Comparison of ENCODE assay signal across 12 cellular contexts in the genomic region with DNA sequence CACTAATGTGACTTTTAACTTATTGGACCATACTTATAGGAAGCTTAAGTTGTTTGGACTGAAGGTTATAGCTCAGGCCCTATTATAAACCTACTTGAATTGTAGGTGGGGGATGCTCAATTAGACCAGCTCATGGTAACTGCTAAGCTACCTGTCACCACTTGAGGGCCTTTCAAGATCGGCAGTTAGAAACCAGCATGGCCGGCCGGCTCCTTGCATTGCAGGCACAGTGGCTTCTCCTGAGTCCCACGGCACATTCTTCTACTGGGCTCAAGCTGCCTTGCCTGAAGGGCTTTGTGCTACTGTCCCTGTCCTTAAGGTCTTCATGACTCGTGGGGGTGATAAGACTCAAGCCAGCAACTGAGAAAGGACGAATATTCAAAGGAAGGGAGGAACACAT.
DNase-seq lines count a peak whose midpoint lies in the region; ATAC-seq and TF ChIP-seq lines count a peak whose summit lies in the region.
"Had no signal": no experiment of that assay in that cellular context is flagged by ENCODE, and none has a peak within 500 bp of the region (broad histone marks: within the 10 kb centered on the region; RNA-seq: fewer than 3 reads in every experiment).

No MANE protein-coding gene starts in this region.

- no peak overlapping the region for H4K8ac ChIP-seq in mesenchymal stem cell (ENCODE audit: low read length)

- peaks cover 30% of the 10 kb centered on the region for H3K79me1 ChIP-seq in mesenchymal stem cell (replicated peaks; ENCODE audit: low read length, poor library complexity, severe bottlenecking)

- H2AK5ac ChIP-seq in mesenchymal stem cell (ENCODE audit: low read length, severe bottlenecking): no peak overlapping the region

- no peak overlapping the region for H3K4me2 ChIP-seq in mesenchymal stem cell (ENCODE audit: low read length, poor library complexity, severe bottlenecking)

- peaks cover 27% of the 10 kb centered on the region for H3K4me1 ChIP-seq in mesenchymal stem cell (ENCODE audit: control insufficient read depth, insufficient read depth, low read depth, low read length)

- H3K23ac ChIP-seq in mesenchymal stem cell (ENCODE audit: low read length in 2 of 2): no peak overlapping the region

- no peak overlapping the region for H2BK120ac ChIP-seq in mesenchymal stem cell (ENCODE audit: low read depth, low read length)

- no peak overlapping the region for H3K9ac ChIP-seq in mesenchymal stem cell (ENCODE audit: low read length)

- no peaks in the 10 kb centered on the region for H3K27me3 ChIP-seq in mesenchymal stem cell (ENCODE audit: control insufficient read depth in 1 of 2, insufficient read depth in 1 of 2, low read length in 2 of 2)
- H3K27me3 ChIP-seq: sigmoid colon had no signal

- DNase-seq in EL (peak; percentile 13), LHCN-M2 (ENCODE audit: low read depth) (peak; percentile 14), coronary artery (ENCODE audit: low spot score) (peak; percentile 59), mesenchymal stem cell (peak; percentile 46), GM10266 (ENCODE audit: extremely low spot score) (no peak), RWPE1 (ENCODE audit: low spot score) (no peak), T-helper 1 cell (no peak)
- DNase-seq: activated CD4-positive, alpha-beta T cell treated with anti-CD3 and anti-CD28 coated beads for 48 hours; NCI-H774; sigmoid colon; stimulated activated naive CD8-positive, alpha-beta T cell treated with anti-CD3 and anti-CD28 coated beads, Interleukin-15, Interleukin-2, amounts not matched to agents 100 U/mL and 50 U/mL, for 24 hours had no signal

- WGBS in mesenchymal stem cell: 57% methylated on average over 6 of the region's 6 CpGs

- H3K27ac ChIP-seq in coronary artery: no peak overlapping the region
- no peak overlapping the region for H3K27ac ChIP-seq in mesenchymal stem cell (ENCODE audit: low read length, poor library complexity, severe bottlenecking)
- H3K27ac ChIP-seq in RWPE1: no peak overlapping the region
- H3K27ac ChIP-seq: sigmoid colon had no signal

- TF ChIP-seq CTCF in coronary artery (IDR thresholded peaks at IDR 0.05): no peak
- TF ChIP-seq CTCF in GM10266 (IDR thresholded peaks at IDR 0.05; ENCODE audit: control insufficient read depth, insufficient read depth, low read depth, missing control alignments): no peak
- no peak for TF ChIP-seq CTCF in RWPE1 (conservative IDR thresholded peaks at IDR 0.05; ENCODE audit: low read depth)

- no peaks in the 10 kb centered on the region for H3K36me3 ChIP-seq in mesenchymal stem cell (ENCODE audit: control insufficient read depth in 1 of 2, insufficient read depth in 2 of 2, low read depth in 1 of 2, low read length in 2 of 2)
- H3K36me3 ChIP-seq: sigmoid colon had no signal

- no peak overlapping the region for H2BK12ac ChIP-seq in mesenchymal stem cell (ENCODE audit: low read length in 2 of 2)

- H3K9me3 ChIP-seq in mesenchymal stem cell (ENCODE audit: control insufficient read depth, low read length): peaks cover 23% of the 10 kb centered on the region
- H3K9me3 ChIP-seq: sigmoid colon had no signal

- H3K14ac ChIP-seq in mesenchymal stem cell (ENCODE audit: low read length in 2 of 2): no peak overlapping the region

- H4K91ac ChIP-seq in mesenchymal stem cell (ENCODE audit: low read length): no peak overlapping the region

- H3K4me3 ChIP-seq in coronary artery (no peak overlapping the region), mesenchymal stem cell (ENCODE audit: insufficient read depth in 1 of 2, low read depth in 1 of 2, low read length in 2 of 2) (no peak overlapping the region)
- H3K4me3 ChIP-seq: sigmoid colon had no signal

- H3K4ac ChIP-seq in mesenchymal stem cell (ENCODE audit: low read depth in 1 of 2, low read length in 2 of 2): no peak overlapping the region

- CTCF ChIA-PET in RWPE1 (lab: Yijun Ruan, JAX): no interaction called here

- H2AFZ ChIP-seq in mesenchymal stem cell (ENCODE audit: low read depth, low read length): no peak overlapping the region

- H3K18ac ChIP-seq in mesenchymal stem cell (ENCODE audit: low read depth in 1 of 2, low read length in 2 of 2): no peak overlapping the region

- ATAC-seq in HG02885 (IDR thresholded peaks at IDR 0.05; ENCODE audit: poor library complexity, unreplicated experiment): no peak
- ATAC-seq: stimulated activated naive CD8-positive, alpha-beta T cell treated with anti-CD3 and anti-CD28 coated beads, Interleukin-15, Interleukin-2, amounts not matched to agents 100 U/mL and 50 U/mL, for 24 hours had no signal

- POLR2A ChIA-PET in RWPE1 (lab: Yijun Ruan, JAX; ENCODE audit: low non-redundant PET): no interaction called here

- H2BK5ac ChIP-seq in mesenchymal stem cell (ENCODE audit: low read depth, low read length, poor library complexity, severe bottlenecking): no peak overlapping the region

- H2BK15ac ChIP-seq in mesenchymal stem cell (ENCODE audit: low read depth, poor library complexity, severe bottlenecking): no peak overlapping the region

Comparison
In these comparisons a context has a peak if more than half of its experiments do, and no peak if none do; other contexts are left out.
1. DNase-seq: peak in EL (single experiment), LHCN-M2 (single experiment), coronary artery (single experiment) and mesenchymal stem cell (single experiment); none in GM10266 (single experiment), RWPE1 (single experiment) and T-helper 1 cell (0 of 5).